In the genomic region with DNA sequence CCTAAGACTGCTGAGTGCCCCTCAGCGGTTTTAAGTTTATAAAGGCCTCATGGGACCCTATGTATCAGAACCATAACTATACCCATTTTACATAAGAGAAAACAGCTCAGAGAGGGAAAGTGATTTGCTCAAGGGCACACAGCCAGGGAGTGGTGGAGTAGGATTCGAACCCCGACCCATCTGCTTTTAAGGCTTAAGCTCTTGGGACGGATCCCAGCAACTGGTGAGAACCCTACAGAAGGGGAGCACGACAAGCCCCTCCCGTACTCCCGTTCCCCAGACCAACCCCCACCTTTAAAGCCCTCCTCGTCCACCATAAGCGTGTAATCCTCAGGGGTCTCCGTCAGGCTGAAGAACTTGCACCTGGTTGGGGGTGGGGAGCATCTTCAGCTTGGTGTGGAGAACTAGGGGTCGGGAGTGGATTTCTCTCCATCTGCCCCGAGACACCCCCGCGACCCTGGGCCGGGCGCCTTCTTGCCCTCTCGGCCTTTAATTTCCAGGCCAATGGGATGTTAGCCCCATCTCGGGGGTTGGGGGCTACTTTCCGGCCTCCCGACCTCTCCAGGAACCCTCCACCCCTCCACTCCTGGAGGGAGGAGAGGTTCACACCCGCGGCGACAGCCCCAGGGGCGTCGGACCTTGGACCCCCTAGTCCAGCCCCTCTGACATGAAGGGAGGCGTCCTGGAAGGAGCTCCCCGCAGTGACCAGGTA, we compare ENCODE assay signal across 8 cellular contexts. TPM values are rescaled to one million over a fixed set of nuclear protein-coding genes. Genes with fewer than 3 reads are reported as not detected.
A peak's percentile ranks its signal among the peaks of the same experiment; 100 is the strongest.
DNase-seq lines count a peak whose midpoint lies in the region; ATAC-seq and TF ChIP-seq lines count a peak whose summit lies in the region.

No MANE protein-coding gene starts in this region.

- H3K4me1 ChIP-seq in HAP-1 (peaks cover 10% of the 10 kb centered on the region), hepatocyte (ENCODE audit: insufficient read depth) (peaks cover 10% of the 10 kb centered on the region), smooth muscle cell (ENCODE audit: low read depth) (peaks cover 14% of the 10 kb centered on the region)

- no peaks in the 10 kb centered on the region for H3K9me3 Mint-ChIP-seq in activated CD4-positive, alpha-beta memory T cell treated with anti-CD3 and anti-CD28 coated beads, Interleukin-2, amount 10 ng/mL, durations not matched to agents 7 days and 5 days

- peak overlapping the region; percentile 84 for H3K27ac ChIP-seq in hepatocyte
- H3K27ac ChIP-seq in smooth muscle cell (ENCODE audit: low read depth), result peak overlapping the region; percentile 36

- DNase-seq in HAP-1 (ENCODE audit: low spot score in 2 of 2), result no peak
- no peak for DNase-seq in activated CD4-positive, alpha-beta memory T cell treated with anti-CD3 and anti-CD28 coated beads, Interleukin-2, amount 10 ng/mL, durations not matched to agents 7 days and 5 days
- DNase-seq in hepatocyte (ENCODE audit: low spot score), result no peak
- no peak for DNase-seq in smooth muscle cell (lab: John Stamatoyannopoulos, UW; ENCODE audit: unreplicated experiment)
- no peak for DNase-seq in COLO668 (lab: John Stamatoyannopoulos, UW; ENCODE audit: unreplicated experiment)

- H3K36me3 ChIP-seq in HAP-1 (replicated peaks), result peaks cover 10% of the 10 kb centered on the region; the same call in 1 of the 2 replicates
- H3K36me3 ChIP-seq in hepatocyte (replicated peaks; ENCODE audit: insufficient read depth, low read depth), result no peaks in the 10 kb centered on the region
- H3K36me3 ChIP-seq in smooth muscle cell (ENCODE audit: low read depth), result no peaks in the 10 kb centered on the region

- H3K4me3 Mint-ChIP-seq in activated CD4-positive, alpha-beta memory T cell treated with anti-CD3 and anti-CD28 coated beads, Interleukin-2, amount 10 ng/mL, durations not matched to agents 7 days and 5 days, result peak overlapping the region; percentile 77

- H3K36me3 Mint-ChIP-seq in activated CD4-positive, alpha-beta memory T cell treated with anti-CD3 and anti-CD28 coated beads, Interleukin-2, amount 10 ng/mL, durations not matched to agents 7 days and 5 days (ENCODE audit: low read depth), result peaks cover 23% of the 10 kb centered on the region

- H3K4me2 ChIP-seq in hepatocyte (peak overlapping the region; percentile 97), smooth muscle cell (peak overlapping the region; percentile 93)

- no peaks in the 10 kb centered on the region for H3K79me2 ChIP-seq in hepatocyte
- no peaks in the 10 kb centered on the region for H3K79me2 ChIP-seq in smooth muscle cell (ENCODE audit: low read depth)

- H3K4me3 ChIP-seq in HAP-1, result peak overlapping the region; percentile 60
- H3K4me3 ChIP-seq in hepatocyte, result peak overlapping the region; percentile 52
- peak overlapping the region; percentile 79 for H3K4me3 ChIP-seq in smooth muscle cell

- peak overlapping the region; percentile 66 for H3K27ac Mint-ChIP-seq in activated CD4-positive, alpha-beta memory T cell treated with anti-CD3 and anti-CD28 coated beads, Interleukin-2, amount 10 ng/mL, durations not matched to agents 7 days and 5 days

- peak overlapping the region; percentile 63 for H3K9ac ChIP-seq in smooth muscle cell (ENCODE audit: low read depth)

- CTCF ChIA-PET in activated CD4-positive, alpha-beta memory T cell treated with anti-CD3 and anti-CD28 coated beads, Interleukin-2, amount 10 ng/mL, durations not matched to agents 7 days and 5 days (lab: Charles Lee), result interaction anchor here (0.6 to 10.7 kb wide), 53 partner anchors 8 to 608 kb away, joined by 3 to 185 read pairs (median 7); a partner anchor contains a TSS

- H3F3A ChIP-seq in smooth muscle cell (ENCODE audit: low read depth), result peaks cover 17% of the 10 kb centered on the region

- no peaks in the 10 kb centered on the region for H4K20me1 ChIP-seq in hepatocyte (ENCODE audit: insufficient read depth, poor library complexity, severe bottlenecking)
- peaks cover 38% of the 10 kb centered on the region for H4K20me1 ChIP-seq in smooth muscle cell (ENCODE audit: low read depth)

- H3K9me2 ChIP-seq in hepatocyte (replicated peaks; ENCODE audit: insufficient read depth), result no peaks in the 10 kb centered on the region

- H3K27me3 ChIP-seq in HAP-1 (ENCODE audit: low read depth), result no peaks in the 10 kb centered on the region
- H3K27me3 ChIP-seq in hepatocyte, result no peaks in the 10 kb centered on the region
- no peaks in the 10 kb centered on the region for H3K27me3 ChIP-seq in smooth muscle cell (ENCODE audit: low read depth)

- no peaks in the 10 kb centered on the region for H3K27me3 Mint-ChIP-seq in activated CD4-positive, alpha-beta memory T cell treated with anti-CD3 and anti-CD28 coated beads, Interleukin-2, amount 10 ng/mL, durations not matched to agents 7 days and 5 days

- POLR2A ChIA-PET in activated CD4-positive, alpha-beta memory T cell treated with anti-CD3 and anti-CD28 coated beads, Interleukin-2, amount 10 ng/mL, durations not matched to agents 7 days and 5 days (lab: Charles Lee), result interaction anchor here (0.6 to 16.4 kb wide), 30 partner anchors 11 to 184 kb away, joined by 3 to 253 read pairs (median 4); a partner anchor contains a TSS

- in situ Hi-C loops in HAP-1 (cut with MboI; ENCODE audit: low sequenced_read_pairs), result no loop called here

- ATAC-seq in GM19395 (IDR thresholded peaks at IDR 0.05; ENCODE audit: unreplicated experiment) (no peak), GM18867 (IDR thresholded peaks at IDR 0.05; ENCODE audit: unreplicated experiment) (no peak), HG03108 (IDR thresholded peaks at IDR 0.05; ENCODE audit: unreplicated experiment) (no peak)

- TF ChIP-seq CTCF in hepatocyte (IDR thresholded peaks at IDR 0.05; ENCODE audit: poor library complexity) (no peak), smooth muscle cell (IDR thresholded peaks at IDR 0.05; ENCODE audit: borderline replicate concordance, insufficient read depth, poor library complexity, severe bottlenecking) (no peak)

- 25% methylated on average over 24 of the region's 27 CpGs for WGBS in hepatocyte (ENCODE audit: low lambda C conversion rate, missing lambda C conversion rate)
- WGBS in smooth muscle cell (ENCODE audit: low lambda C conversion rate), result 21% methylated on average over 26 of the region's 27 CpGs

- H3K4me1 Mint-ChIP-seq in activated CD4-positive, alpha-beta memory T cell treated with anti-CD3 and anti-CD28 coated beads, Interleukin-2, amount 10 ng/mL, durations not matched to agents 7 days and 5 days, result peaks cover 69% of the 10 kb centered on the region

- H2AFZ ChIP-seq in hepatocyte, result peak overlapping the region; percentile 31
- H2AFZ ChIP-seq in smooth muscle cell (ENCODE audit: low read depth), result no peak overlapping the region

- H3K9me3 ChIP-seq in HAP-1 (no peaks in the 10 kb centered on the region), hepatocyte (ENCODE audit: low read depth) (no peaks in the 10 kb centered on the region), smooth muscle cell (replicated peaks; ENCODE audit: low read depth) (no peaks in the 10 kb centered on the region)

RNA-seq across cellular contexts. Expression of a gene that starts 0.7 kb away (rescaled TPM):
- 10 to 100 TPM; 14.2 to 14.6 TPM for total RNA-seq in activated CD4-positive, alpha-beta memory T cell treated with anti-CD3 and anti-CD28 coated beads, Interleukin-2, amount 10 ng/mL, durations not matched to agents 7 days and 5 days
- 30.9 and 48.0 TPM in 2 replicates for total RNA-seq in hepatocyte
- 43.5 and 53.5 TPM in 2 replicates for polyA plus RNA-seq in hepatocyte
- 9.8 and 16.1 TPM in 2 replicates for total RNA-seq in smooth muscle cell
- 21.8 and 22.6 TPM in 2 replicates for polyA plus RNA-seq in smooth muscle cell

RNA-seq across cellular contexts. Expression of a gene that starts 21.9 kb away (rescaled TPM):
- 100 to 1,000 TPM; 103 to 107 TPM for total RNA-seq in activated CD4-positive, alpha-beta memory T cell treated with anti-CD3 and anti-CD28 coated beads, Interleukin-2, amount 10 ng/mL, durations not matched to agents 7 days and 5 days
- total RNA-seq in hepatocyte (0.48 and 1.5 TPM in 2 replicates), smooth muscle cell (0.27 and 1.5 TPM in 2 replicates)
- polyA plus RNA-seq in hepatocyte (not detected in 2 replicates), smooth muscle cell (0.14 and 1.0 TPM in 2 replicates)

RNA-seq across cellular contexts. Expression of a gene that starts 38.2 kb away (rescaled TPM):
- total RNA-seq in activated CD4-positive, alpha-beta memory T cell treated with anti-CD3 and anti-CD28 coated beads, Interleukin-2, amount 10 ng/mL, durations not matched to agents 7 days and 5 days, result 10 to 100 TPM; 37.9 to 41.6 TPM
- total RNA-seq in hepatocyte, result 15.7 and 23.4 TPM in 2 replicates
- 38.7 and 39.9 TPM in 2 replicates for polyA plus RNA-seq in hepatocyte
- 16.8 and 23.0 TPM in 2 replicates for total RNA-seq in smooth muscle cell
- 51.1 and 57.6 TPM in 2 replicates for polyA plus RNA-seq in smooth muscle cell

RNA-seq across cellular contexts. Expression of a gene that starts 42.0 kb away (rescaled TPM):
- 10 to 100 TPM; 94.6 to 94.8 TPM for total RNA-seq in activated CD4-positive, alpha-beta memory T cell treated with anti-CD3 and anti-CD28 coated beads, Interleukin-2, amount 10 ng/mL, durations not matched to agents 7 days and 5 days
- 13.4 and 21.1 TPM in 2 replicates for total RNA-seq in hepatocyte
- 8.2 and 14.8 TPM in 2 replicates for polyA plus RNA-seq in hepatocyte
- total RNA-seq in smooth muscle cell, result 29.9 and 40.6 TPM in 2 replicates
- polyA plus RNA-seq in smooth muscle cell, result 28.9 and 31.2 TPM in 2 replicates

Comparison
In these comparisons a context has a peak if more than half of its experiments do, and no peak if none do; other contexts are left out.
1. RNA of a gene that starts 21.9 kb away (total RNA-seq): 103 to 107 TPM in activated CD4-positive, alpha-beta memory T cell treated with anti-CD3 and anti-CD28 coated beads, Interleukin-2, amount 10 ng/mL, durations not matched to agents 7 days and 5 days; 0.48 to 1.5 TPM in hepatocyte and 0.27 to 1.5 TPM in smooth muscle cell; every median in the first group is over 10 times any median in the second.
2. Peak in every context shown above with its lines, with median percentiles within 50 percentile points of each other: H3K4me3 ChIP-seq.